Comparison of ENCODE assay signal across 16 cellular contexts in the genomic region with DNA sequence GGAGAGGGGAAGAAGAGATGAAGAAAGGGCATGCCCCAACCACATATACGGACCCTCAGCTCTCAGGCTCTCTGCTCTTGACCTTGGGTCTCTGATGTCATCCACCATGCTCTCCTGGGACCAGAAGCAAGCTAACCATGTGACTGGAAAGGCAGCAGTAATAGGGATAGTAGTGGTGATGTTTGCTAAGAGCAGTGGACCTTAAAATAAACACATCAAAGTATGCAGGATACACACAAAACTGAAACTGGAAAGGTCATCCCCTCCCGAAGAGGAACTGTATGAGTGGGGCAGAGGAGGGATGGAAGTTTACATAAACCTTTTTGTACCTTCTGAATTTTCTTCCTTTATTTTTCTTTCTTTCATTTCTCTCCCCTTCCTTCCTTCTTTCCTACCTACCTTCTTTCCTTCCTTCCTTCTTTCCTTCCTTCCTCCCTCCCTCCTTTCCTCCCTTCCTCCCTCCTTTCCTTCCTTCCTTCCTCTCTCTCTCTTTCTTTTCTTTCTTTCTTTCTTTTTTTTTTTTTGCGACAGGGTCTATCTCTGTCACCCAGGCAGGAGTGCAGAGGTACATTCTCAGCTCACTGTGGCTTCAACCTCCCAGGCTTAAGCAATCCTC. TPM values are rescaled to one million over a fixed set of nuclear protein-coding genes. Genes with fewer than 3 reads are reported as not detected.
DNase-seq lines count a peak whose midpoint lies in the region; TF ChIP-seq lines count a peak whose summit lies in the region.
"Had no signal": no experiment of that assay in that cellular context is flagged by ENCODE, and none has a peak within 500 bp of the region (broad histone marks: within the 10 kb centered on the region; RNA-seq: fewer than 3 reads in every experiment).

No MANE protein-coding gene starts in this region.

- peak; percentile 32 for DNase-seq in SIG-M5 treated with dmso at 0.1 percent for 504 hours (lab: John Stamatoyannopoulos, UW; ENCODE audit: unreplicated experiment)
- DNase-seq in SIG-M5 (lab: John Stamatoyannopoulos, UW), result no peak
- DNase-seq in NCI-H69 (lab: John Stamatoyannopoulos, UW), result peak; percentile 87
- peak; percentile 17 for DNase-seq in kidney glomerular epithelial cell (lab: John Stamatoyannopoulos, UW)
- no peak for DNase-seq in foreskin melanocyte
- DNase-seq in occipital lobe (lab: John Stamatoyannopoulos, UW), result no peak
- DNase-seq in D341Med (ENCODE audit: low spot score), result no peak
- DNase-seq in endothelial cell (ENCODE audit: low spot score), result no peak
- DNase-seq: activated B cell treated with CpG ODN at 0.5 μM for 24 hours, activated gamma-delta T cell treated with Interleukin-2 at 50 U/mL for 16 hours, Calu3, hippocampal formation, left cardiac atrium, MG63, NCI-H2171, posterior cingulate gyrus had no signal

- no peak overlapping the region for H3K4me3 Mint-ChIP-seq in endothelial cell (ENCODE audit: unreplicated experiment)
- H3K4me3 Mint-ChIP-seq: activated B cell treated with CpG ODN at 0.5 μM for 24 hours had no signal

- H3K36me3 Mint-ChIP-seq in endothelial cell (ENCODE audit: low read depth, unreplicated experiment), result no peaks in the 10 kb centered on the region

- peaks cover 6% of the 10 kb centered on the region for H3K27me3 Mint-ChIP-seq in endothelial cell (ENCODE audit: unreplicated experiment)

- no peaks in the 10 kb centered on the region for H3K9me3 Mint-ChIP-seq in endothelial cell (ENCODE audit: unreplicated experiment)
- H3K9me3 Mint-ChIP-seq: activated B cell treated with CpG ODN at 0.5 μM for 24 hours had no signal

- H3K4me1 Mint-ChIP-seq in endothelial cell (ENCODE audit: unreplicated experiment), result peaks cover 10% of the 10 kb centered on the region
- H3K4me1 Mint-ChIP-seq: activated B cell treated with CpG ODN at 0.5 μM for 24 hours had no signal

- H3K27ac Mint-ChIP-seq in endothelial cell (ENCODE audit: unreplicated experiment), result no peak overlapping the region
- H3K27ac Mint-ChIP-seq: activated B cell treated with CpG ODN at 0.5 μM for 24 hours had no signal

- TF ChIP-seq CTCF in endothelial cell (IDR thresholded peaks at IDR 0.05; ENCODE audit: unreplicated experiment), result no peak

RNA-seq across cellular contexts. Expression of a gene that starts 8.1 kb away (rescaled TPM):
- total RNA-seq in occipital lobe, result 5.3 TPM
- 0.62 TPM for total RNA-seq in endothelial cell (ENCODE audit: unreplicated experiment)

Comparison
In these comparisons a context has a peak if more than half of its experiments do, and no peak if none do; other contexts are left out.
1. DNase-seq: peak in SIG-M5 treated with dmso at 0.1 percent for 504 hours (single experiment), NCI-H69 (single experiment) and kidney glomerular epithelial cell (single experiment); none in SIG-M5 (single experiment), foreskin melanocyte (single experiment), occipital lobe (single experiment), D341Med (single experiment) and endothelial cell (single experiment).